ENCODE assay signal across 8 cellular contexts in genomic region chr1:43651188-43651587, GRCh38. TPM values are rescaled to one million over a fixed set of nuclear protein-coding genes. Genes with fewer than 3 reads are reported as not detected.
DNase-seq lines count a peak whose midpoint lies in the region; ATAC-seq and TF ChIP-seq lines count a peak whose summit lies in the region.

No MANE protein-coding gene starts in this region.

- intact Hi-C loops in heart left ventricle (cut with DNase I), result loop anchor here in 8 of 10 donors (2.0 to 10.0 kb wide), 6 partner anchors 56 to 424 kb away; partner anchors contain the start of genes ST3GAL3 (in 2 of the 8) and PTPRF (in 1 of the 8)
- intact Hi-C loops in Right ventricle myocardium inferior (cut with DNase I), result loop anchor here (2.0 kb wide), 2 partner anchors 56 to 122 kb away; partner anchors contain the start of gene ST3GAL3
- intact Hi-C loops in lower lobe of right lung (cut with DNase I), result no loop called here
- intact Hi-C loops in uterus (cut with DNase I; ENCODE audit: low total_unique reads), result loop anchor here (5.0 kb wide), 1 partner anchor 119 kb away; the partner anchor contains the start of gene PTPRF

- H3K27me3 ChIP-seq in heart left ventricle (no peaks in the 10 kb centered on the region), lower lobe of right lung (ENCODE audit: low read depth) (no peaks in the 10 kb centered on the region), uterus (no peaks in the 10 kb centered on the region)

- peaks cover 0 to 36% (median 30%) of the 10 kb centered on the region in 9 donors for H3K36me3 ChIP-seq in heart left ventricle
- peaks cover 34% of the 10 kb centered on the region for H3K36me3 ChIP-seq in lower lobe of right lung
- no peaks in the 10 kb centered on the region for H3K36me3 ChIP-seq in uterus

- H3K27ac ChIP-seq in heart left ventricle (peak overlapping the region in 1 of 12 donors; percentile 6), lower lobe of right lung (peak overlapping the region; percentile 88), uterus (peak overlapping the region in 1 of 2 donors; percentile 99)

- DNase-seq in heart left ventricle (no peak), Right ventricle myocardium inferior (ENCODE audit: missing footprints) (no peak), astrocyte of the hippocampus (ENCODE audit: low read depth, low spot score) (peak; percentile 22), lower lobe of right lung (no peak), uterus (no peak), NCI-H1436 (lab: John Stamatoyannopoulos, UW) (no peak), COR-L47 (lab: John Stamatoyannopoulos, UW) (no peak)

- TF ChIP-seq CTCF in heart left ventricle (IDR thresholded peaks at IDR 0.05) (no peak), lower lobe of right lung (IDR thresholded peaks at IDR 0.05) (no peak), uterus (IDR thresholded peaks at IDR 0.05) (no peak)

- 42 to 57% (median 50%) methylated on average over 6 of the region's 6 CpGs for WGBS in heart left ventricle, 4 donors

- H3K9me3 ChIP-seq in heart left ventricle (no peaks in the 10 kb centered on the region), lower lobe of right lung (no peaks in the 10 kb centered on the region), uterus (no peaks in the 10 kb centered on the region)

- H3K4me3 ChIP-seq in heart left ventricle (peak overlapping the region; percentile 65 to 92 (median 82)), lower lobe of right lung (peak overlapping the region; percentile 67), uterus (peak overlapping the region; percentile 68 to 91)

- ATAC-seq in heart left ventricle, result no peak
- no peak for ATAC-seq in Right ventricle myocardium inferior
- no peak for ATAC-seq in lower lobe of right lung
- ATAC-seq in GM21381 (IDR thresholded peaks at IDR 0.05; ENCODE audit: unreplicated experiment), result no peak

- H3K4me1 ChIP-seq in heart left ventricle (peaks cover 8 to 35% (median 15%) of the 10 kb centered on the region in 12 donors), lower lobe of right lung (peaks cover 15% of the 10 kb centered on the region), uterus (peaks cover 0 to 7% of the 10 kb centered on the region in 2 donors)

- TF ChIP-seq POLR2A in heart left ventricle (IDR thresholded peaks at IDR 0.05) (no peak), uterus (IDR thresholded peaks at IDR 0.05) (no peak)

RNA-seq across cellular contexts. Expression of gene KDM4A, which starts 1.2 kb away (rescaled TPM):
- total RNA-seq in heart left ventricle (10 to 100 TPM; 10.7 to 32.2 (median 18.5) TPM), Right ventricle myocardium inferior (15.2 TPM), lower lobe of right lung (41.9 TPM), uterus (10 to 100 TPM; 13.2 to 77.8 (median 38.9) TPM)
- polyA plus RNA-seq in heart left ventricle, result 1 to 10 TPM; 5.6 to 9.5 TPM

RNA-seq across cellular contexts. Expression of gene ST3GAL3, which starts 56.1 kb away (rescaled TPM):
- total RNA-seq in heart left ventricle (10 to 100 TPM; 23.5 to 31.7 (median 26.8) TPM), Right ventricle myocardium inferior (22.0 TPM), lower lobe of right lung (23.6 TPM), uterus (10 to 100 TPM in 2 of 4 donors, 1 to 10 TPM in 2; 4.1 to 47.2 (median 19.0) TPM)
- polyA plus RNA-seq in heart left ventricle, result 10 to 100 TPM; 14.4 to 24.6 TPM
